In the genomic region with DNA sequence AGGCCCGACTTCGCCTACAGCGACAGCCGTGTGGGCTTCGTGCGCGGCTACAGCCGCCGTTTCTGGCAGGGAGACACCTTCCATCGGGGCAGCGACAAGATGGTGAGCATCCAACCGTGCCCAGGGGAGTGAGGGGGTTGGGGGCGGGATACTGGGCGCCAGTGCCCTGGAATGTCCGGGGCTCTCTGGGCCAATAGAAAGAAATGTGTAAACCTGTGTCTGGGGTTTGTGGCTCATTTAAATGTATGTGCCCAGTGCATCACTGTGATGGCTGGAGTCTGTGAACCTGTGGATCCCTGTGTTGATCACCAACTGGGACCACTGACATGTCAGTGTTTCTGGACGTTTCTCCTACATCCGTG, we compare ENCODE assay signal across 8 cellular contexts. TPM values are rescaled to one million over a fixed set of nuclear protein-coding genes. Genes with fewer than 3 reads are reported as not detected.
A peak's percentile ranks its signal among the peaks of the same experiment; 100 is the strongest.
DNase-seq lines count a peak whose midpoint lies in the region; ATAC-seq and TF ChIP-seq lines count a peak whose summit lies in the region.

No MANE protein-coding gene starts in this region.

- no peak for TF ChIP-seq CTCF in transverse colon (IDR thresholded peaks at IDR 0.05)

- no peaks in the 10 kb centered on the region for H3K36me3 ChIP-seq in transverse colon

- H3K27ac Mint-ChIP-seq in activated naive CD4-positive, alpha-beta T cell treated with anti-CD3 and anti-CD28 coated beads, Interleukin-2, amount 50 U/mL, for 72 hours = peak overlapping the region; percentile 91 to 92

- H3K4me3 ChIP-seq in transverse colon = peak overlapping the region; percentile 53 to 82 (median 60)

- H3K27me3 Mint-ChIP-seq in activated T-cell treated with anti-CD3 and anti-CD28 coated beads, Interleukin-2, amount 50 U/mL, for 4 hours (ENCODE audit: low read depth) = no peaks in the 10 kb centered on the region

- no peaks in the 10 kb centered on the region for H3K27me3 ChIP-seq in transverse colon

- no peak for DNase-seq in activated T-cell treated with anti-CD3 and anti-CD28 coated beads, Interleukin-2, amount 50 U/mL, for 4 hours
- no peak for DNase-seq in activated T-cell treated with anti-CD3 and anti-CD28 coated beads, Interleukin-2, amount 50 U/mL, for 1 hour
- DNase-seq in activated naive CD4-positive, alpha-beta T cell treated with anti-CD3 and anti-CD28 coated beads, Interleukin-2, amount 50 U/mL, for 72 hours (ENCODE audit: low spot score in 2 of 2) = no peak
- DNase-seq in kidney tubule cell (ENCODE audit: low spot score) (peak; percentile 27), transverse colon (no peak), NCI-H2029 (lab: John Stamatoyannopoulos, UW) (no peak), anterior cingulate cortex (lab: John Stamatoyannopoulos, UW) (no peak), amygdala (lab: John Stamatoyannopoulos, UW) (no peak)

- ATAC-seq in activated T-cell treated with anti-CD3 and anti-CD28 coated beads, Interleukin-2, amount 50 U/mL, for 4 hours = peak in 1 of 2 donors; percentile 6
- ATAC-seq in activated naive CD4-positive, alpha-beta T cell treated with anti-CD3 and anti-CD28 coated beads, Interleukin-2, amount 50 U/mL, for 72 hours = peak in 1 of 2 donors; percentile 1

- H3K4me1 Mint-ChIP-seq in activated T-cell treated with anti-CD3 and anti-CD28 coated beads, Interleukin-2, amount 50 U/mL, for 4 hours (ENCODE audit: low read depth) = peaks cover 20% of the 10 kb centered on the region

- peaks cover 9 to 42% (median 15%) of the 10 kb centered on the region in 4 donors for H3K4me1 ChIP-seq in transverse colon

- TF ChIP-seq EP300 in transverse colon (IDR thresholded peaks at IDR 0.05; ENCODE audit: low read depth) = no peak

- H3K27ac ChIP-seq in transverse colon = peak overlapping the region; percentile 85 to 90 (median 86)

- H3K4me3 Mint-ChIP-seq in activated T-cell treated with anti-CD3 and anti-CD28 coated beads, Interleukin-2, amount 50 U/mL, for 4 hours = peak overlapping the region; percentile 93

- H3K9me3 ChIP-seq in transverse colon = no peaks in the 10 kb centered on the region

- no peaks in the 10 kb centered on the region for H3K9me3 Mint-ChIP-seq in activated T-cell treated with anti-CD3 and anti-CD28 coated beads, Interleukin-2, amount 50 U/mL, for 4 hours
- H3K9me3 Mint-ChIP-seq in activated naive CD4-positive, alpha-beta T cell treated with anti-CD3 and anti-CD28 coated beads, Interleukin-2, amount 50 U/mL, for 72 hours = no peaks in the 10 kb centered on the region

- 7 to 13% methylated on average over 2 to 17 of the region's 17 CpGs for WGBS in transverse colon (ENCODE audit: low coverage in 1 of 2), 2 donors

- peaks cover 12% of the 10 kb centered on the region for H3K36me3 Mint-ChIP-seq in activated T-cell treated with anti-CD3 and anti-CD28 coated beads, Interleukin-2, amount 50 U/mL, for 4 hours (ENCODE audit: insufficient read depth)
- H3K36me3 Mint-ChIP-seq in activated naive CD4-positive, alpha-beta T cell treated with anti-CD3 and anti-CD28 coated beads, Interleukin-2, amount 50 U/mL, for 72 hours = peaks cover 5 to 9% of the 10 kb centered on the region in 2 donors

- intact Hi-C loops in transverse colon (cut with DNase I; ENCODE audit: low total_unique reads) = no loop called here

- in situ Hi-C loops in transverse colon (cut with MboI; ENCODE audit: low pct_ligation_motif_present in 1 of 4, low pct_unique_long_range_greater_than_20kb in 1 of 4, low sequenced_read_pairs in 3 of 4) = no loop called here

- TF ChIP-seq POLR2A in transverse colon (IDR thresholded peaks at IDR 0.05) = no peak

RNA-seq across cellular contexts. Expression of a gene that starts 0.4 kb away (rescaled TPM):
- 10 to 100 TPM; 12.0 to 31.3 (median 20.8) TPM for total RNA-seq in activated T-cell treated with anti-CD3 and anti-CD28 coated beads, Interleukin-2, amount 50 U/mL, for 4 hours
- total RNA-seq in activated naive CD4-positive, alpha-beta T cell treated with anti-CD3 and anti-CD28 coated beads, Interleukin-2, amount 50 U/mL, for 72 hours = 10 to 100 TPM; 12.9 to 16.3 TPM
- total RNA-seq in transverse colon = 1 to 10 TPM in 3 of 4 donors, under 1 TPM in 1; 0.60 to 6.7 (median 2.5) TPM

RNA-seq across cellular contexts. Expression of a gene that starts 24.6 kb away (rescaled TPM):
- under 1 TPM; 0.05 to 0.38 (median 0.37) TPM for total RNA-seq in activated T-cell treated with anti-CD3 and anti-CD28 coated beads, Interleukin-2, amount 50 U/mL, for 4 hours
- total RNA-seq in activated naive CD4-positive, alpha-beta T cell treated with anti-CD3 and anti-CD28 coated beads, Interleukin-2, amount 50 U/mL, for 72 hours = under 1 TPM in 1 of 2 donors, not detected in 1; 0.16 TPM
- 10 to 100 TPM in 2 of 4 donors, 1 to 10 TPM in 2; 1.5 to 14.2 (median 10.2) TPM for total RNA-seq in transverse colon

RNA-seq across cellular contexts. Expression of a gene that starts 59.4 kb away (rescaled TPM):
- total RNA-seq in activated T-cell treated with anti-CD3 and anti-CD28 coated beads, Interleukin-2, amount 50 U/mL, for 4 hours = 10 to 100 TPM; 15.9 to 16.7 (median 16.4) TPM
- total RNA-seq in activated naive CD4-positive, alpha-beta T cell treated with anti-CD3 and anti-CD28 coated beads, Interleukin-2, amount 50 U/mL, for 72 hours = 1 to 10 TPM; 7.2 to 8.4 TPM
- 10 to 100 TPM; 18.3 to 58.7 (median 21.0) TPM for total RNA-seq in transverse colon
